In genomic region chr1:41657101-41657500, GRCh38 we compare ENCODE assay signal across 26 cellular contexts.
DNase-seq lines count a peak whose midpoint lies in the region; ATAC-seq and TF ChIP-seq lines count a peak whose summit lies in the region.
"Had no signal": no experiment of that assay in that cellular context is flagged by ENCODE, and none has a peak within 500 bp of the region (broad histone marks: within the 10 kb centered on the region; RNA-seq: fewer than 3 reads in every experiment).

No MANE protein-coding gene starts in this region.

- H3K23ac ChIP-seq in H9 (ENCODE audit: insufficient read length, low read depth, low read length): no peak overlapping the region

- H2BK20ac ChIP-seq in H9 (ENCODE audit: low read depth, low read length, poor library complexity, severe bottlenecking): no peak overlapping the region

- H4K20me1 ChIP-seq in H9 (ENCODE audit: control insufficient read depth, insufficient read depth, insufficient read length): no peaks in the 10 kb centered on the region

- H3K56ac ChIP-seq in H9 (ENCODE audit: insufficient read length, low read depth, low read length): no peak overlapping the region

- H3T11ph ChIP-seq in H9 (ENCODE audit: low read length): no peak overlapping the region

- no peak overlapping the region for H3K18ac ChIP-seq in H9 (ENCODE audit: insufficient read length, low read depth, low read length)

- H3K4me1 Mint-ChIP-seq in activated CD4-positive, alpha-beta T cell treated with anti-CD3 and anti-CD28 coated beads, Interleukin-2, amount 10 ng/mL, durations not matched to agents 24 days and 14 days: peaks cover 74% of the 10 kb centered on the region
- peaks cover 73% of the 10 kb centered on the region for H3K4me1 Mint-ChIP-seq in activated naive CD8-positive, alpha-beta T cell (ENCODE audit: low read depth)
- H3K4me1 Mint-ChIP-seq in stimulated activated naive B cell treated with anti-CD40 and anti-IgM and Interleukin-4, amounts not matched to agents 10 μg/mL and 1 μg/mL and 100 μg/mL, for 72 hours: peaks cover 61 to 94% of the 10 kb centered on the region in 2 donors
- H3K4me1 Mint-ChIP-seq in H9: peaks cover 13 to 14% of the 10 kb centered on the region in 2 experiments

- H3K9ac ChIP-seq in H9 (ENCODE audit: extremely low read depth, insufficient read length, low read length): no peak overlapping the region
- H3K9ac ChIP-seq: neural progenitor cell, parathyroid adenoma, SK-N-SH had no signal

- no peak for DNase-seq in activated CD4-positive, alpha-beta T cell treated with anti-CD3 and anti-CD28 coated beads, Interleukin-2, amount 10 ng/mL, durations not matched to agents 24 days and 14 days
- DNase-seq in activated CD4-positive, alpha-beta T cell treated with anti-CD3 and anti-CD28 coated beads for 1 hour: no peak
- DNase-seq in cardiac septum (ENCODE audit: low spot score): peak; percentile 49
- DNase-seq in Right ventricle myocardium superior: no peak
- no peak for DNase-seq in stimulated activated naive B cell treated with anti-CD40 and anti-IgM and Interleukin-4, amounts not matched to agents 10 μg/mL and 1 μg/mL and 100 μg/mL, for 72 hours
- DNase-seq in H9: no peak
- no peak for DNase-seq in 8988T
- DNase-seq: activated CD4-positive, alpha-beta T cell treated with anti-CD3 and anti-CD28 coated beads for 4 hours; AML-193; CD4-positive, alpha-beta memory T cell; NCI-H1436 treated with DMSO at 0.1 percent for 48 hours; NCI-H2081 treated with DMSO at 0.1 percent for 48 hours; NCI-H2227 treated with DMSO at 0.1 percent for 48 hours; NCI-H526; PC-3; retina; SK-N-SH; stimulated activated naive CD4-positive, alpha-beta T cell treated with Interleukin-2 at 50 U/mL for 16 hours; T-helper 17 cell had no signal

- H4K8ac ChIP-seq in H9 (replicated peaks; ENCODE audit: insufficient read length, low read depth, low read length): no peak overlapping the region

- H2AK5ac ChIP-seq in H9 (ENCODE audit: insufficient read length, low read length): no peak overlapping the region

- peaks cover 18% of the 10 kb centered on the region; the same call in 1 of the 2 replicates for H3K27me3 ChIP-seq in H9 (ENCODE audit: insufficient read depth, low read length)

- no peak overlapping the region for H4K91ac ChIP-seq in H9 (ENCODE audit: insufficient read length, low read depth, low read length)

- no peak overlapping the region for H3K14ac ChIP-seq in H9 (ENCODE audit: insufficient read depth, low read length)

- H3K4ac ChIP-seq in H9 (ENCODE audit: low read depth, low read length): no peak overlapping the region

- H3K4me2 ChIP-seq in H9 (ENCODE audit: insufficient read depth, insufficient read length, low read length): no peak overlapping the region
- H3K4me2 ChIP-seq: A549, neural progenitor cell, SK-N-SH had no signal

- H3K4me1 ChIP-seq in H9 (ENCODE audit: insufficient read depth, low read length): no peaks in the 10 kb centered on the region; the same call in 1 of the 2 replicates
- H3K4me1 ChIP-seq: parathyroid adenoma had no signal

- H2AFZ ChIP-seq in H9 (ENCODE audit: low read length): no peak overlapping the region
- H2AFZ ChIP-seq: neural progenitor cell, parathyroid adenoma had no signal

- H3K27me3 Mint-ChIP-seq in activated CD4-positive, alpha-beta T cell treated with anti-CD3 and anti-CD28 coated beads, Interleukin-2, amount 10 ng/mL, durations not matched to agents 24 days and 14 days: no peaks in the 10 kb centered on the region
- H3K27me3 Mint-ChIP-seq in activated naive CD8-positive, alpha-beta T cell: no peaks in the 10 kb centered on the region
- H3K27me3 Mint-ChIP-seq in stimulated activated naive B cell treated with anti-CD40 and anti-IgM and Interleukin-4, amounts not matched to agents 10 μg/mL and 1 μg/mL and 100 μg/mL, for 72 hours: no peaks in the 10 kb centered on the region
- peaks cover 35% of the 10 kb centered on the region for H3K27me3 Mint-ChIP-seq in H9 (ENCODE audit: low read depth)
- H3K27me3 Mint-ChIP-seq: CD4-positive, alpha-beta memory T cell; memory B cell had no signal

- no peaks in the 10 kb centered on the region for H3K9me3 ChIP-seq in H9 (ENCODE audit: control insufficient read depth, low read depth, low read length)
- H3K9me3 ChIP-seq: A549, SK-N-SH, thoracic aorta had no signal

- H3K9me3 Mint-ChIP-seq in activated CD4-positive, alpha-beta T cell treated with anti-CD3 and anti-CD28 coated beads, Interleukin-2, amount 10 ng/mL, durations not matched to agents 24 days and 14 days: no peaks in the 10 kb centered on the region
- no peaks in the 10 kb centered on the region for H3K9me3 Mint-ChIP-seq in activated naive CD8-positive, alpha-beta T cell (ENCODE audit: low read depth)
- no peaks in the 10 kb centered on the region for H3K9me3 Mint-ChIP-seq in stimulated activated naive B cell treated with anti-CD40 and anti-IgM and Interleukin-4, amounts not matched to agents 10 μg/mL and 1 μg/mL and 100 μg/mL, for 72 hours
- H3K9me3 Mint-ChIP-seq in H9: no peaks in the 10 kb centered on the region
- H3K9me3 Mint-ChIP-seq: CD4-positive, alpha-beta memory T cell; memory B cell; neural progenitor cell had no signal

- ATAC-seq in Right ventricle myocardium superior (ENCODE audit: poor library complexity): no peak
- ATAC-seq in stimulated activated naive B cell treated with anti-CD40 and anti-IgM and Interleukin-4, amounts not matched to agents 10 μg/mL and 1 μg/mL and 100 μg/mL, for 72 hours (replicated peaks): no peak
- ATAC-seq: A549, left lobe of liver, PC-3, T-helper 17 cell had no signal

- peaks cover 76% of the 10 kb centered on the region for H3K36me3 Mint-ChIP-seq in activated CD4-positive, alpha-beta T cell treated with anti-CD3 and anti-CD28 coated beads, Interleukin-2, amount 10 ng/mL, durations not matched to agents 24 days and 14 days (ENCODE audit: low read depth)
- peaks cover 20% of the 10 kb centered on the region for H3K36me3 Mint-ChIP-seq in activated naive CD8-positive, alpha-beta T cell
- H3K36me3 Mint-ChIP-seq in stimulated activated naive B cell treated with anti-CD40 and anti-IgM and Interleukin-4, amounts not matched to agents 10 μg/mL and 1 μg/mL and 100 μg/mL, for 72 hours: peaks cover 32 to 69% of the 10 kb centered on the region in 2 donors
- H3K36me3 Mint-ChIP-seq in H9 (ENCODE audit: insufficient read depth in 1 of 3, low read depth in 3 of 3): no peaks in the 10 kb centered on the region
- H3K36me3 Mint-ChIP-seq: CD4-positive, alpha-beta memory T cell; neural progenitor cell had no signal

- H3K79me1 ChIP-seq in H9 (ENCODE audit: insufficient read depth, low read depth, low read length, poor library complexity, severe bottlenecking): no peaks in the 10 kb centered on the region

- peak overlapping the region; percentile 80 for H3K4me3 Mint-ChIP-seq in activated CD4-positive, alpha-beta T cell treated with anti-CD3 and anti-CD28 coated beads, Interleukin-2, amount 10 ng/mL, durations not matched to agents 24 days and 14 days
- peak overlapping the region; percentile 86 for H3K4me3 Mint-ChIP-seq in activated naive CD8-positive, alpha-beta T cell
- no peak overlapping the region for H3K4me3 Mint-ChIP-seq in stimulated activated naive B cell treated with anti-CD40 and anti-IgM and Interleukin-4, amounts not matched to agents 10 μg/mL and 1 μg/mL and 100 μg/mL, for 72 hours
- H3K4me3 Mint-ChIP-seq in H9: no peak overlapping the region
- H3K4me3 Mint-ChIP-seq: memory B cell, neural progenitor cell, T-helper 17 cell had no signal

- H2BK120ac ChIP-seq in H9 (ENCODE audit: low read depth, low read length, poor library complexity, severe bottlenecking): no peak overlapping the region

- H2BK15ac ChIP-seq in H9 (ENCODE audit: low read depth, low read length): no peak overlapping the region

- no peak overlapping the region for H2BK5ac ChIP-seq in H9 (ENCODE audit: insufficient read length, low read length)

- no peak overlapping the region for H2BK12ac ChIP-seq in H9 (ENCODE audit: insufficient read length, low read depth, low read length)

- H3K27ac ChIP-seq in H9 (ENCODE audit: insufficient read length, low read depth, low read length): no peak overlapping the region
- H3K27ac ChIP-seq: A549, neural progenitor cell, parathyroid adenoma, thoracic aorta had no signal

- no peaks in the 10 kb centered on the region for H3K79me2 ChIP-seq in H9 (ENCODE audit: insufficient read depth, low read length)
- H3K79me2 ChIP-seq: parathyroid adenoma had no signal

- intact Hi-C loops in activated CD4-positive, alpha-beta T cell treated with anti-CD3 and anti-CD28 coated beads, Interleukin-2, amount 10 ng/mL, durations not matched to agents 24 days and 14 days (cut with micrococcal nuclease): no loop called here
- intact Hi-C loops in cardiac septum (cut with DNase I) (no loop called here), Right ventricle myocardium superior (cut with DNase I) (no loop called here)

- H4K5ac ChIP-seq in H9 (ENCODE audit: insufficient read length, low read depth, low read length): no peak overlapping the region

- no peaks in the 10 kb centered on the region for H3K23me2 ChIP-seq in H9 (ENCODE audit: insufficient read length, low read depth, low read length, poor library complexity, severe bottlenecking)

- peak overlapping the region; percentile 72 for H3K27ac Mint-ChIP-seq in activated CD4-positive, alpha-beta T cell treated with anti-CD3 and anti-CD28 coated beads, Interleukin-2, amount 10 ng/mL, durations not matched to agents 24 days and 14 days
- peak overlapping the region; percentile 61 for H3K27ac Mint-ChIP-seq in activated naive CD8-positive, alpha-beta T cell
- peak overlapping the region; percentile 37 for H3K27ac Mint-ChIP-seq in stimulated activated naive B cell treated with anti-CD40 and anti-IgM and Interleukin-4, amounts not matched to agents 10 μg/mL and 1 μg/mL and 100 μg/mL, for 72 hours
- no peak overlapping the region; a peak in 1 of 7 replicates for H3K27ac Mint-ChIP-seq in H9
- H3K27ac Mint-ChIP-seq: memory B cell, neural progenitor cell had no signal

- no CpG with 5 or more reads among the region's 7 CpGs for WGBS in H9 (ENCODE audit: extremely low coverage, insufficient read length, low lambda C conversion rate)

- no peak for TF ChIP-seq CTCF in H9 (conservative IDR thresholded peaks at IDR 0.05)

Comparison
In these comparisons a context has a peak if more than half of its experiments do, and no peak if none do; other contexts are left out.
1. H3K27ac Mint-ChIP-seq: peak in activated CD4-positive, alpha-beta T cell treated with anti-CD3 and anti-CD28 coated beads, Interleukin-2, amount 10 ng/mL, durations not matched to agents 24 days and 14 days (single experiment), activated naive CD8-positive, alpha-beta T cell (single experiment) and stimulated activated naive B cell treated with anti-CD40 and anti-IgM and Interleukin-4, amounts not matched to agents 10 μg/mL and 1 μg/mL and 100 μg/mL, for 72 hours (single experiment); none in H9 (0 of 3).
2. H3K4me3 Mint-ChIP-seq: peak in activated CD4-positive, alpha-beta T cell treated with anti-CD3 and anti-CD28 coated beads, Interleukin-2, amount 10 ng/mL, durations not matched to agents 24 days and 14 days (single experiment) and activated naive CD8-positive, alpha-beta T cell (single experiment); none in stimulated activated naive B cell treated with anti-CD40 and anti-IgM and Interleukin-4, amounts not matched to agents 10 μg/mL and 1 μg/mL and 100 μg/mL, for 72 hours (0 of 2) and H9 (0 of 2).